In the genomic region with DNA sequence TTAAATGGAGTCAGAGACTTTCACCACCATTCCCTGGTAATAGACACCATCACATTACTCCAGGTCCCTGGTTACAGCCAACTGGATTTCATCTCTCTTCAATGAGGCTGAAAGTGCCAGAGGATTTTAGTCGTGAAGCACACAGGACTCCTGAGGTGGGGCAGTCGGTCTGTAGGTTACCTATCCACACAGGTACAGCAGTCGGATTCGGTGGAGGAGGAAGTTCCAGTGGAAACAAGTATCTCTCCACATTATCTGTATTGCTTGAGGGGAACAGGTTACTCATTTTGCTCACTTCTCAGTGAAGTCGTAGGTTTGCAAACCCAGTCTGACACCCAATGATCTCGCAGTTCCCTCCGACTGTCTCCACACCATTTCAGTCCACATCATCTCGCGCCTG, we compare ENCODE assay signal across 12 cellular contexts.
DNase-seq lines count a peak whose midpoint lies in the region; ATAC-seq and TF ChIP-seq lines count a peak whose summit lies in the region.
"Had no signal": no experiment of that assay in that cellular context is flagged by ENCODE, and none has a peak within 500 bp of the region (broad histone marks: within the 10 kb centered on the region; RNA-seq: fewer than 3 reads in every experiment).

No MANE protein-coding gene starts in this region.

- H4K20me1 ChIP-seq in GM23338 (replicated peaks; ENCODE audit: insufficient read depth): no peaks in the 10 kb centered on the region

- no peaks in the 10 kb centered on the region for H3K9me3 ChIP-seq in RWPE2 (ENCODE audit: severe bottlenecking)
- H3K9me3 ChIP-seq: A549, BE2C had no signal

- no peak overlapping the region for H3K27ac ChIP-seq in RWPE2 (ENCODE audit: poor library complexity, severe bottlenecking)
- no peak overlapping the region for H3K27ac ChIP-seq in GM23338 (ENCODE audit: low read depth)
- H3K27ac ChIP-seq: A549, C4-2B had no signal

- DNase-seq in DMS79 treated with DMSO at 0.1 percent for 48 hours (lab: John Stamatoyannopoulos, UW) (peak; percentile 84), RWPE2 (ENCODE audit: low spot score) (peak; percentile 9), mesothelial cell of epicardium (ENCODE audit: low spot score in 2 of 2, unreplicated experiment in 2 of 2) (no peak), GM23338 (ENCODE audit: low spot score) (no peak)
- DNase-seq in natural killer cell treated with Interleukin-12 subunit alpha and Interleukin-12 subunit beta and Interleukin-15 and Interleukin-18, amount 100 ng/mL, for 72 hours (ENCODE audit: low spot score): no peak
- no peak for DNase-seq in stimulated activated effector memory CD8-positive, alpha-beta T cell treated with anti-CD3 and anti-CD28 coated beads, Interleukin-12 subunit alpha, Interleukin-12 subunit beta, amount 100 ng/mL, for 72 hours (ENCODE audit: low spot score in 2 of 2)
- DNase-seq: BE2C; CD4-positive, alpha-beta memory T cell had no signal

- H3K36me3 Mint-ChIP-seq in mesothelial cell of epicardium (no peaks in the 10 kb centered on the region), GM23338 (ENCODE audit: low read depth) (no peaks in the 10 kb centered on the region)
- no peaks in the 10 kb centered on the region for H3K36me3 Mint-ChIP-seq in natural killer cell treated with Interleukin-12 subunit alpha and Interleukin-12 subunit beta and Interleukin-15 and Interleukin-18, amount 100 ng/mL, for 72 hours
- no peaks in the 10 kb centered on the region for H3K36me3 Mint-ChIP-seq in stimulated activated effector memory CD8-positive, alpha-beta T cell treated with anti-CD3 and anti-CD28 coated beads, Interleukin-12 subunit alpha, Interleukin-12 subunit beta, amount 100 ng/mL, for 72 hours

- no peaks in the 10 kb centered on the region for H3K79me2 ChIP-seq in GM23338 (replicated peaks; ENCODE audit: insufficient read depth)

- H3K4me2 ChIP-seq in GM23338: no peak overlapping the region
- H3K4me2 ChIP-seq: A549 had no signal

- H3K9me3 Mint-ChIP-seq in mesothelial cell of epicardium: peaks cover 14% of the 10 kb centered on the region
- H3K9me3 Mint-ChIP-seq in natural killer cell treated with Interleukin-12 subunit alpha and Interleukin-12 subunit beta and Interleukin-15 and Interleukin-18, amount 100 ng/mL, for 72 hours: no peaks in the 10 kb centered on the region
- H3K9me3 Mint-ChIP-seq in stimulated activated effector memory CD8-positive, alpha-beta T cell treated with anti-CD3 and anti-CD28 coated beads, Interleukin-12 subunit alpha, Interleukin-12 subunit beta, amount 100 ng/mL, for 72 hours: no peaks in the 10 kb centered on the region
- H3K9me3 Mint-ChIP-seq in GM23338: no peaks in the 10 kb centered on the region
- H3K9me3 Mint-ChIP-seq: CD4-positive, alpha-beta memory T cell had no signal

- H3K27me3 ChIP-seq in RWPE2 (ENCODE audit: insufficient read depth, poor library complexity, severe bottlenecking): no peaks in the 10 kb centered on the region
- H3K27me3 ChIP-seq in GM23338 (ENCODE audit: insufficient read depth): no peaks in the 10 kb centered on the region
- H3K27me3 ChIP-seq: BE2C had no signal

- no peak for TF ChIP-seq CTCF in RWPE2 (IDR thresholded peaks at IDR 0.05; ENCODE audit: poor library complexity, severe bottlenecking)
- no peak for TF ChIP-seq CTCF in mesothelial cell of epicardium (IDR thresholded peaks at IDR 0.05; ENCODE audit: unreplicated experiment)
- no peak for TF ChIP-seq CTCF in GM23338 (conservative IDR thresholded peaks at IDR 0.05; ENCODE audit: low read depth in 2 of 2)

- H3K4me3 ChIP-seq in RWPE2 (ENCODE audit: severe bottlenecking): no peak overlapping the region
- H3K4me3 ChIP-seq in GM23338: no peak overlapping the region
- H3K4me3 ChIP-seq: A549, GM12878 had no signal

- ATAC-seq in RWPE2 (ENCODE audit: low read depth) (no peak), GM23338 (no peak)
- ATAC-seq in natural killer cell treated with Interleukin-12 subunit alpha and Interleukin-12 subunit beta and Interleukin-15 and Interleukin-18, amount 100 ng/mL, for 72 hours: no peak
- no peak for ATAC-seq in stimulated activated effector memory CD8-positive, alpha-beta T cell treated with anti-CD3 and anti-CD28 coated beads, Interleukin-12 subunit alpha, Interleukin-12 subunit beta, amount 100 ng/mL, for 72 hours
- ATAC-seq: A549, GM12878, HCT116 had no signal

- H3K4me1 ChIP-seq in RWPE2 (ENCODE audit: insufficient read depth, poor library complexity, severe bottlenecking) (peaks cover 41% of the 10 kb centered on the region), GM23338 (ENCODE audit: insufficient read depth) (no peaks in the 10 kb centered on the region; the same call in 1 of the 2 replicates)
- H3K4me1 ChIP-seq: A549, BE2C had no signal

- H3K4me1 Mint-ChIP-seq in mesothelial cell of epicardium (peaks cover 27% of the 10 kb centered on the region), GM23338 (no peaks in the 10 kb centered on the region)
- no peaks in the 10 kb centered on the region for H3K4me1 Mint-ChIP-seq in natural killer cell treated with Interleukin-12 subunit alpha and Interleukin-12 subunit beta and Interleukin-15 and Interleukin-18, amount 100 ng/mL, for 72 hours (ENCODE audit: low read depth in 2 of 2)
- no peaks in the 10 kb centered on the region for H3K4me1 Mint-ChIP-seq in stimulated activated effector memory CD8-positive, alpha-beta T cell treated with anti-CD3 and anti-CD28 coated beads, Interleukin-12 subunit alpha, Interleukin-12 subunit beta, amount 100 ng/mL, for 72 hours

- peaks cover 8% of the 10 kb centered on the region for H3K27me3 Mint-ChIP-seq in mesothelial cell of epicardium (ENCODE audit: low read depth)
- peaks cover 24 to 29% of the 10 kb centered on the region in 2 donors for H3K27me3 Mint-ChIP-seq in natural killer cell treated with Interleukin-12 subunit alpha and Interleukin-12 subunit beta and Interleukin-15 and Interleukin-18, amount 100 ng/mL, for 72 hours
- peaks cover 8% of the 10 kb centered on the region for H3K27me3 Mint-ChIP-seq in GM23338 (ENCODE audit: insufficient read depth, low read depth, poor library complexity)

- H2AFZ ChIP-seq in GM23338: no peak overlapping the region

- peak overlapping the region; percentile 7 for H3K27ac Mint-ChIP-seq in mesothelial cell of epicardium
- H3K27ac Mint-ChIP-seq in natural killer cell treated with Interleukin-12 subunit alpha and Interleukin-12 subunit beta and Interleukin-15 and Interleukin-18, amount 100 ng/mL, for 72 hours: no peak overlapping the region
- no peak overlapping the region for H3K27ac Mint-ChIP-seq in stimulated activated effector memory CD8-positive, alpha-beta T cell treated with anti-CD3 and anti-CD28 coated beads, Interleukin-12 subunit alpha, Interleukin-12 subunit beta, amount 100 ng/mL, for 72 hours
- no peak overlapping the region for H3K27ac Mint-ChIP-seq in GM23338
- H3K27ac Mint-ChIP-seq: CD4-positive, alpha-beta memory T cell had no signal

- no peaks in the 10 kb centered on the region for H3K9me2 ChIP-seq in GM23338 (ENCODE audit: insufficient read depth)

- no peak overlapping the region for H3K4me3 Mint-ChIP-seq in mesothelial cell of epicardium
- no peak overlapping the region for H3K4me3 Mint-ChIP-seq in natural killer cell treated with Interleukin-12 subunit alpha and Interleukin-12 subunit beta and Interleukin-15 and Interleukin-18, amount 100 ng/mL, for 72 hours
- no peak overlapping the region for H3K4me3 Mint-ChIP-seq in stimulated activated effector memory CD8-positive, alpha-beta T cell treated with anti-CD3 and anti-CD28 coated beads, Interleukin-12 subunit alpha, Interleukin-12 subunit beta, amount 100 ng/mL, for 72 hours
- H3K4me3 Mint-ChIP-seq in GM23338: no peak overlapping the region
- H3K4me3 Mint-ChIP-seq: CD4-positive, alpha-beta memory T cell had no signal

- no peaks in the 10 kb centered on the region for H3F3A ChIP-seq in GM23338 (replicated peaks; ENCODE audit: low read depth)

- H3K36me3 ChIP-seq in RWPE2 (ENCODE audit: low read depth) (no peaks in the 10 kb centered on the region), GM23338 (ENCODE audit: insufficient read depth) (no peaks in the 10 kb centered on the region)
- H3K36me3 ChIP-seq: BE2C had no signal

TF ChIP-seq in GM23338, 12 proteins besides CTCF, POLR2A, EP300 and RAD21 (continues in another document):
- no peak for TF ChIP-seq POLR2AphosphoS5 (IDR thresholded peaks at IDR 0.05; ENCODE audit: low read depth)

Comparison
In these comparisons a context has a peak if more than half of its experiments do, and no peak if none do; other contexts are left out.
1. DNase-seq: peak in DMS79 treated with DMSO at 0.1 percent for 48 hours (single experiment) and RWPE2 (single experiment); none in mesothelial cell of epicardium (0 of 2), natural killer cell treated with Interleukin-12 subunit alpha and Interleukin-12 subunit beta and Interleukin-15 and Interleukin-18, amount 100 ng/mL, for 72 hours (single experiment), stimulated activated effector memory CD8-positive, alpha-beta T cell treated with anti-CD3 and anti-CD28 coated beads, Interleukin-12 subunit alpha, Interleukin-12 subunit beta, amount 100 ng/mL, for 72 hours (0 of 2) and GM23338 (single experiment).